Comparison of ENCODE assay signal across 2 cellular contexts in genomic region chr15:101635944-101636727, GRCh38.
TF ChIP-seq lines count a peak whose summit lies in the region.

No MANE protein-coding gene starts in this region.

TF ChIP-seq in IMR-90, 13 proteins besides CTCF, POLR2A, EP300 and RAD21:
- TF ChIP-seq FOS (IDR thresholded peaks at IDR 0.05; ENCODE audit: low read depth, low read length) (no peak), MAZ (IDR thresholded peaks at IDR 0.05; ENCODE audit: borderline replicate concordance, low read depth, low read length) (no peak), CEBPB (IDR thresholded peaks at IDR 0.05; ENCODE audit: low read depth, low read length) (peak; percentile 61)
- TF ChIP-seq, protein P1, sequence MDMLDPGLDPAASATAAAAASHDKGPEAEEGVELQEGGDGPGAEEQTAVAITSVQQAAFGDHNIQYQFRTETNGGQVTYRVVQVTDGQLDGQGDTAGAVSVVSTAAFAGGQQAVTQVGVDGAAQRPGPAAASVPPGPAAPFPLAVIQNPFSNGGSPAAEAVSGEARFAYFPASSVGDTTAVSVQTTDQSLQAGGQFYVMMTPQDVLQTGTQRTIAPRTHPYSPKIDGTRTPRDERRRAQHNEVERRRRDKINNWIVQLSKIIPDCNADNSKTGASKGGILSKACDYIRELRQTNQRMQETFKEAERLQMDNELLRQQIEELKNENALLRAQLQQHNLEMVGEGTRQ (IDR thresholded peaks at IDR 0.05; ENCODE audit: low read depth, low read length): no peak

TF ChIP-seq in HepG2, 621 proteins besides CTCF, POLR2A, EP300 and RAD21:
- TF ChIP-seq HIVEP1 (CRISPR knock-in tag; IDR thresholded peaks at IDR 0.05): no peak
